In the genomic region with DNA sequence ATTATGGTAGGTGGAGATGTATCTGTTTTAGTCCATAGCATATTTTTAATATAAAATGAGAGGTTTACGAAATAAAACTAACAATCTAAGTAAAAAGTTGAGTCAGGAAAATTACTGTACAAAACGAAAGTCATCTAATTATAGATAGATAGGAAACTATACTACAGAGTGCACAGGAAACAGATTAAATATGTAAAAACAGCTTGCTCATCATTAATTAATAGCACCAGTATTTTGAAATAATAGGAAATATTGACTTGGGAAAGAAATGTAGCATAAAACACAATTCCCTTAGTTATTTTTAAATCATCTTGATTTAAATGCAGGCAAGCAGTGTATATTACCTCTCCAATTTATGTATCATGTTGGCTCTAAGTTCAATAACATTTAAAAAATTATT, we compare ENCODE assay signal across 7 cellular contexts.
"Had no signal": no experiment of that assay in that cellular context is flagged by ENCODE, and none has a peak within 500 bp of the region (broad histone marks: within the 10 kb centered on the region; RNA-seq: fewer than 3 reads in every experiment).

No MANE protein-coding gene starts in this region.

- ATAC-seq: GM23338 had no signal

- H3K4me3 ChIP-seq: GM23338 had no signal

- H3K4me2 ChIP-seq: GM23338 had no signal

- H2AFZ ChIP-seq: GM23338 had no signal

- H3K27ac ChIP-seq: HL-60 had no signal

- FAIRE-seq: H1, H54 had no signal

- DNase-seq: H9, HCEC 1CT, KG1 had no signal
